In genomic region chr12:4032906-4033628, GRCh38 we compare ENCODE assay signal across 19 cellular contexts.
DNase-seq lines count a peak whose midpoint lies in the region; ATAC-seq and TF ChIP-seq lines count a peak whose summit lies in the region.
"Had no signal": no experiment of that assay in that cellular context is flagged by ENCODE, and none has a peak within 500 bp of the region (broad histone marks: within the 10 kb centered on the region; RNA-seq: fewer than 3 reads in every experiment).

No MANE protein-coding gene starts in this region.

- H3K4me1 ChIP-seq in endodermal cell (ENCODE audit: control insufficient read depth, insufficient read depth, low read length), result peaks cover 3% of the 10 kb centered on the region
- H3K4me1 ChIP-seq in lower lobe of right lung, result peaks cover 26% of the 10 kb centered on the region

- H3K4me3 Mint-ChIP-seq in endodermal cell (no peak overlapping the region), chondrocyte (ENCODE audit: unreplicated experiment) (no peak overlapping the region)
- no peak overlapping the region for H3K4me3 Mint-ChIP-seq in activated T-helper 17 cell treated with anti-CD3 and anti-CD28 coated beads, Interleukin-2, amount 50 U/mL, for 72 hours
- H3K4me3 Mint-ChIP-seq: memory B cell had no signal

- H3K27ac Mint-ChIP-seq in endodermal cell (peak overlapping the region; percentile 22), chondrocyte (ENCODE audit: unreplicated experiment) (no peak overlapping the region)
- H3K27ac Mint-ChIP-seq in activated T-helper 17 cell treated with anti-CD3 and anti-CD28 coated beads, Interleukin-2, amount 50 U/mL, for 72 hours, result no peak overlapping the region
- H3K27ac Mint-ChIP-seq: CD4-positive, alpha-beta memory T cell; memory B cell; T-cell had no signal

- H3K27me3 Mint-ChIP-seq in endodermal cell (ENCODE audit: insufficient read depth) (peaks cover 62% of the 10 kb centered on the region), chondrocyte (ENCODE audit: low read depth) (peaks cover 45% of the 10 kb centered on the region)
- no peaks in the 10 kb centered on the region for H3K27me3 Mint-ChIP-seq in activated T-helper 17 cell treated with anti-CD3 and anti-CD28 coated beads, Interleukin-2, amount 50 U/mL, for 72 hours
- H3K27me3 Mint-ChIP-seq: CD4-positive, alpha-beta memory T cell; T-cell had no signal

- H3K9me3 Mint-ChIP-seq in endodermal cell (no peaks in the 10 kb centered on the region), chondrocyte (ENCODE audit: low read depth) (no peaks in the 10 kb centered on the region)
- no peaks in the 10 kb centered on the region for H3K9me3 Mint-ChIP-seq in activated T-helper 17 cell treated with anti-CD3 and anti-CD28 coated beads, Interleukin-2, amount 50 U/mL, for 72 hours
- H3K9me3 Mint-ChIP-seq: memory B cell, T-cell had no signal

- no peak for ATAC-seq in lower lobe of right lung
- ATAC-seq in activated T-helper 17 cell treated with anti-CD3 and anti-CD28 coated beads, Interleukin-2, amount 50 U/mL, for 72 hours (replicated peaks), result no peak
- ATAC-seq: gastroesophageal sphincter, T-cell had no signal

- H3K9ac ChIP-seq in endodermal cell (ENCODE audit: extremely low read depth, low read length, poor library complexity, severe bottlenecking), result no peak overlapping the region

- WGBS in endodermal cell (ENCODE audit: insufficient coverage in 1 of 2, insufficient read length in 1 of 2), 2 experiments, result 72 to 100% methylated on average over 2 to 5 of the region's 5 CpGs

- DNase-seq in NCI-H82 (lab: John Stamatoyannopoulos, UW) (peak; percentile 16), NCI-H82 treated with DMSO at 0.1 percent for 48 hours (lab: John Stamatoyannopoulos, UW; ENCODE audit: unreplicated experiment) (no peak), endodermal cell (peak; percentile 58), lower lobe of right lung (no peak), chondrocyte (ENCODE audit: low spot score) (no peak), NCI-H446 treated with DMSO at 0.1 percent for 48 hours (lab: John Stamatoyannopoulos, UW) (no peak), NCI-H748 (lab: John Stamatoyannopoulos, UW; ENCODE audit: unreplicated experiment) (no peak)
- DNase-seq: activated gamma-delta T cell; CD4-positive, alpha-beta memory T cell; dermis blood vessel endothelial cell; NCI-H1694 treated with DMSO at 0.1 percent for 48 hours; NCI-H526 treated with DMSO at 0.1 percent for 48 hours; Peyer's patch; stimulated activated CD4-positive, alpha-beta T cell treated with anti-CD3 and anti-CD28 coated beads, Interleukin-15, amount 100 ng/mL, for 24 hours; T-cell had no signal

- no peaks in the 10 kb centered on the region for H3K9me3 ChIP-seq in endodermal cell (ENCODE audit: control insufficient read depth, low read length)
- no peaks in the 10 kb centered on the region for H3K9me3 ChIP-seq in lower lobe of right lung
- H3K9me3 ChIP-seq: gastroesophageal sphincter, Peyer's patch had no signal

- TF ChIP-seq CTCF in endodermal cell (conservative IDR thresholded peaks at IDR 0.05) (no peak), lower lobe of right lung (IDR thresholded peaks at IDR 0.05) (no peak), chondrocyte (IDR thresholded peaks at IDR 0.05) (no peak)

- H3K36me3 ChIP-seq in endodermal cell (ENCODE audit: control insufficient read depth, insufficient read depth, low read length) (no peaks in the 10 kb centered on the region), lower lobe of right lung (no peaks in the 10 kb centered on the region)
- H3K36me3 ChIP-seq: gastroesophageal sphincter, Peyer's patch had no signal

- H3K27me3 ChIP-seq in endodermal cell (ENCODE audit: control insufficient read depth, insufficient read depth, low read length, poor library complexity, severe bottlenecking), result no peaks in the 10 kb centered on the region
- no peaks in the 10 kb centered on the region for H3K27me3 ChIP-seq in lower lobe of right lung (ENCODE audit: low read depth)
- H3K27me3 ChIP-seq: gastroesophageal sphincter, Peyer's patch had no signal

- intact Hi-C loops in lower lobe of right lung (cut with DNase I), result no loop called here

- H3K4me1 Mint-ChIP-seq in endodermal cell (peaks cover 23% of the 10 kb centered on the region), chondrocyte (ENCODE audit: low read depth) (peaks cover 19% of the 10 kb centered on the region)
- peaks cover 13% of the 10 kb centered on the region for H3K4me1 Mint-ChIP-seq in activated T-helper 17 cell treated with anti-CD3 and anti-CD28 coated beads, Interleukin-2, amount 50 U/mL, for 72 hours

- H3K36me3 Mint-ChIP-seq in endodermal cell (ENCODE audit: low read depth) (peaks cover 9% of the 10 kb centered on the region), chondrocyte (ENCODE audit: low read depth) (peaks cover under 1% of the 10 kb centered on the region)
- H3K36me3 Mint-ChIP-seq in activated T-helper 17 cell treated with anti-CD3 and anti-CD28 coated beads, Interleukin-2, amount 50 U/mL, for 72 hours (ENCODE audit: low read depth), result no peaks in the 10 kb centered on the region
- H3K36me3 Mint-ChIP-seq: memory B cell, T-cell had no signal

- H3K27ac ChIP-seq in endodermal cell (ENCODE audit: low read depth, low read length), result no peak overlapping the region
- peak overlapping the region; percentile 9 for H3K27ac ChIP-seq in lower lobe of right lung
- H3K27ac ChIP-seq: 22Rv1, gastroesophageal sphincter, Peyer's patch had no signal

- no peak overlapping the region for H3K4me3 ChIP-seq in endodermal cell (ENCODE audit: low read length)
- no peak overlapping the region for H3K4me3 ChIP-seq in lower lobe of right lung
- H3K4me3 ChIP-seq: gastroesophageal sphincter, Peyer's patch had no signal

Comparison
In these comparisons a context has a peak if more than half of its experiments do, and no peak if none do; other contexts are left out.
1. DNase-seq: peak in NCI-H82 (single experiment) and endodermal cell (single experiment); none in NCI-H82 treated with DMSO at 0.1 percent for 48 hours (single experiment), lower lobe of right lung (single experiment), chondrocyte (single experiment), NCI-H446 treated with DMSO at 0.1 percent for 48 hours (single experiment) and NCI-H748 (single experiment).